Comparison of ENCODE assay signal across 10 cellular contexts in genomic region chr12:117580718-117581062, GRCh38.
DNase-seq lines count a peak whose midpoint lies in the region; ATAC-seq and TF ChIP-seq lines count a peak whose summit lies in the region.
"Had no signal": no experiment of that assay in that cellular context is flagged by ENCODE, and none has a peak within 500 bp of the region (broad histone marks: within the 10 kb centered on the region; RNA-seq: fewer than 3 reads in every experiment).

No MANE protein-coding gene starts in this region.

- H3K4me3 ChIP-seq in body of pancreas, result no peak overlapping the region
- no peak overlapping the region for H3K4me3 ChIP-seq in neuronal stem cell (ENCODE audit: low read length in 2 of 2)

- no peak overlapping the region for H3K18ac ChIP-seq in neuronal stem cell (ENCODE audit: low read length)

- no peak overlapping the region for H3K4ac ChIP-seq in neuronal stem cell (ENCODE audit: low read length)

- H4K91ac ChIP-seq in neuronal stem cell (ENCODE audit: low read depth, low read length, poor library complexity), result no peak overlapping the region

- H4K8ac ChIP-seq in neuronal stem cell (ENCODE audit: low read depth, low read length), result no peak overlapping the region

- no peak for TF ChIP-seq POLR2A in body of pancreas (IDR thresholded peaks at IDR 0.05)

- no peak overlapping the region for H2AFZ ChIP-seq in neuronal stem cell (ENCODE audit: low read length)

- intact Hi-C loops in body of pancreas (cut with DNase I), result no loop called here

- H3K36me3 ChIP-seq in body of pancreas (replicated peaks in 1 of 2; ENCODE audit: insufficient read depth in 1 of 2, low read depth in 2 of 2) (no peaks in the 10 kb centered on the region), neuronal stem cell (replicated peaks in 1 of 2; ENCODE audit: control insufficient read depth in 2 of 2, insufficient read depth in 2 of 2, low read length in 2 of 2) (no peaks in the 10 kb centered on the region)

- no peak overlapping the region for H3K4me2 ChIP-seq in neuronal stem cell (ENCODE audit: insufficient read depth, low read length, poor library complexity, severe bottlenecking)

- H3K9me3 ChIP-seq in body of pancreas (no peaks in the 10 kb centered on the region), neuronal stem cell (replicated peaks in 1 of 2; ENCODE audit: control insufficient read depth in 2 of 2, insufficient read depth in 1 of 2, low read depth in 1 of 2, low read length in 2 of 2) (no peaks in the 10 kb centered on the region)

- no peak overlapping the region for H2BK120ac ChIP-seq in neuronal stem cell (ENCODE audit: low read depth, low read length)

- no peak overlapping the region for H2BK12ac ChIP-seq in neuronal stem cell (ENCODE audit: low read length)

- no peak overlapping the region for H2BK5ac ChIP-seq in neuronal stem cell (ENCODE audit: low read length)

- H2BK15ac ChIP-seq in neuronal stem cell (ENCODE audit: low read length), result no peak overlapping the region

- H3K23ac ChIP-seq in neuronal stem cell (ENCODE audit: low read depth, low read length, poor library complexity), result no peak overlapping the region

- H3K79me1 ChIP-seq in neuronal stem cell (ENCODE audit: low read depth, low read length), result no peaks in the 10 kb centered on the region

- no peak overlapping the region for H2AK5ac ChIP-seq in neuronal stem cell (ENCODE audit: low read depth, low read length)

- H3K4me1 ChIP-seq in body of pancreas (no peaks in the 10 kb centered on the region), neuronal stem cell (ENCODE audit: control insufficient read depth in 2 of 2, insufficient read depth in 1 of 2, low read depth in 1 of 2, low read length in 2 of 2) (peaks cover 0 to 5% of the 10 kb centered on the region in 2 donors)

- H3K14ac ChIP-seq in neuronal stem cell (ENCODE audit: low read length), result no peak overlapping the region

- DNase-seq in DMS53 (lab: John Stamatoyannopoulos, UW), result peak; percentile 12
- DNase-seq in DMS53 treated with DMSO at 0.1 percent for 48 hours (lab: John Stamatoyannopoulos, UW; ENCODE audit: unreplicated experiment), result no peak
- DNase-seq in HT1080 (ENCODE audit: low read depth), result peak; percentile 11
- peak in 3 of 4 donors; percentile 5 to 14 (median 12) for DNase-seq in body of pancreas
- DNase-seq in neuronal stem cell (ENCODE audit: low spot score), result peak; percentile 66
- no peak for DNase-seq in NCI-H774 (lab: John Stamatoyannopoulos, UW)
- DNase-seq in OCI-M2 (lab: John Stamatoyannopoulos, UW; ENCODE audit: unreplicated experiment), result no peak
- DNase-seq: IMR-90 had no signal

- WGBS in body of pancreas, 2 donors, result 49% methylated on average over 8 of the region's 8 CpGs
- WGBS in neuronal stem cell (ENCODE audit: extremely low coverage in 2 of 2, insufficient read length in 2 of 2, insufficient replicate concordance in 1 of 2), 2 donors, result no CpG with 5 or more reads among the region's 8 CpGs

- ATAC-seq in body of pancreas (no peak), GM19023 (IDR thresholded peaks at IDR 0.05; ENCODE audit: unreplicated experiment) (no peak)

- H3K27me3 ChIP-seq in body of pancreas, result no peaks in the 10 kb centered on the region
- H3K27me3 ChIP-seq in neuronal stem cell (ENCODE audit: control insufficient read depth in 3 of 3, insufficient read depth in 3 of 3, low read depth in 1 of 3, low read length in 3 of 3), result peaks cover 0 to 10% (median 2%) of the 10 kb centered on the region in 3 experiments

- H3K9ac ChIP-seq in neuronal stem cell (ENCODE audit: low read depth, low read length, poor library complexity), result no peak overlapping the region

- no peak for TF ChIP-seq CTCF in body of pancreas (IDR thresholded peaks at IDR 0.05)

- H3K27ac ChIP-seq in body of pancreas, result no peak overlapping the region
- H3K27ac ChIP-seq in neuronal stem cell (replicated peaks; ENCODE audit: low read length), result no peak overlapping the region
- H3K27ac ChIP-seq: 22Rv1 had no signal

Comparison
In these comparisons a context has a peak if more than half of its experiments do, and no peak if none do; other contexts are left out.
1. DNase-seq: peak in DMS53 (single experiment), HT1080 (single experiment), body of pancreas (3 of 4) and neuronal stem cell (single experiment); none in DMS53 treated with DMSO at 0.1 percent for 48 hours (single experiment), NCI-H774 (single experiment) and OCI-M2 (single experiment).